Comparison of ENCODE assay signal across 15 cellular contexts in genomic region chr6:83928286-83928685, GRCh38.
DNase-seq lines count a peak whose midpoint lies in the region; ATAC-seq and TF ChIP-seq lines count a peak whose summit lies in the region.
"Had no signal": no experiment of that assay in that cellular context is flagged by ENCODE, and none has a peak within 500 bp of the region (broad histone marks: within the 10 kb centered on the region; RNA-seq: fewer than 3 reads in every experiment).

No MANE protein-coding gene starts in this region.

- peak overlapping the region; percentile 17 for H3K27ac Mint-ChIP-seq in activated T-cell treated with anti-CD3 and anti-CD28 coated beads, Interleukin-2, amount 50 U/mL, for 72 hours
- no peak overlapping the region for H3K27ac Mint-ChIP-seq in Calu3 (ENCODE audit: unreplicated experiment)
- H3K27ac Mint-ChIP-seq: CD4-positive, alpha-beta memory T cell had no signal

- no peak overlapping the region for H3K4me3 Mint-ChIP-seq in activated T-cell treated with anti-CD3 and anti-CD28 coated beads, Interleukin-2, amount 50 U/mL, for 72 hours
- H3K4me3 Mint-ChIP-seq in Calu3 (ENCODE audit: low read depth, unreplicated experiment) = no peak overlapping the region
- H3K4me3 Mint-ChIP-seq: CD14-positive monocyte; CD4-positive, alpha-beta memory T cell; H9 had no signal

- H3K4me1 Mint-ChIP-seq in activated T-cell treated with anti-CD3 and anti-CD28 coated beads, Interleukin-2, amount 50 U/mL, for 72 hours (ENCODE audit: low read depth) = no peaks in the 10 kb centered on the region
- no peaks in the 10 kb centered on the region for H3K4me1 Mint-ChIP-seq in Calu3 (ENCODE audit: low read depth, unreplicated experiment)
- H3K4me1 Mint-ChIP-seq: CD14-positive monocyte; CD4-positive, alpha-beta memory T cell; H9 had no signal

- H3K36me3 Mint-ChIP-seq in activated T-cell treated with anti-CD3 and anti-CD28 coated beads, Interleukin-2, amount 50 U/mL, for 72 hours (ENCODE audit: insufficient read depth in 2 of 2) = peaks cover 4 to 10% of the 10 kb centered on the region in 2 donors
- H3K36me3 Mint-ChIP-seq in Calu3 (ENCODE audit: insufficient read depth, unreplicated experiment) = no peaks in the 10 kb centered on the region

- no peaks in the 10 kb centered on the region for H3K9me3 Mint-ChIP-seq in activated T-cell treated with anti-CD3 and anti-CD28 coated beads, Interleukin-2, amount 50 U/mL, for 72 hours
- H3K9me3 Mint-ChIP-seq in Calu3 (ENCODE audit: low read depth, unreplicated experiment) = no peaks in the 10 kb centered on the region
- H3K9me3 Mint-ChIP-seq: CD14-positive monocyte, H9 had no signal

- ATAC-seq in activated T-cell treated with anti-CD3 and anti-CD28 coated beads, Interleukin-2, amount 50 U/mL, for 72 hours (replicated peaks in 1 of 2) = no peak
- peak; percentile 52 for ATAC-seq in GM21423 (IDR thresholded peaks at IDR 0.05; ENCODE audit: unreplicated experiment)
- ATAC-seq: A549 had no signal

- no TSS peak for BruUV-seq in Calu3 (replicated peaks; lab: Mats Ljungman, UMichigan)

- intact Hi-C loops in Calu3 (cut with micrococcal nuclease; ENCODE audit: unreplicated experiment) = no loop called here

- TF ChIP-seq CTCF in Calu3 (IDR thresholded peaks at IDR 0.05; ENCODE audit: unreplicated experiment) = no peak

- no peak for DNase-seq in activated T-cell treated with anti-CD3 and anti-CD28 coated beads, Interleukin-2, amount 50 U/mL, for 72 hours
- DNase-seq in activated T-cell treated with anti-CD3 and anti-CD28 coated beads for 4 hours (no peak), kidney tubule cell (ENCODE audit: low spot score) (peak; percentile 20), NCI-H2081 treated with DMSO at 0.1 percent for 48 hours (lab: John Stamatoyannopoulos, UW) (no peak), GM19240 (ENCODE audit: insufficient read length, low spot score) (no peak), SW480 (ENCODE audit: low spot score) (no peak), Calu3 (no peak)
- DNase-seq: AML-193; CD4-positive, alpha-beta memory T cell; DND-41; EL; H9 had no signal

- CTCF ChIA-PET in Calu3 (lab: Charles Lee) = no interaction called here

- no peaks in the 10 kb centered on the region for H3K27me3 Mint-ChIP-seq in activated T-cell treated with anti-CD3 and anti-CD28 coated beads, Interleukin-2, amount 50 U/mL, for 72 hours (ENCODE audit: low read depth)
- H3K27me3 Mint-ChIP-seq in Calu3 (ENCODE audit: unreplicated experiment) = no peaks in the 10 kb centered on the region
- H3K27me3 Mint-ChIP-seq: CD4-positive, alpha-beta memory T cell had no signal
